Comparison of ENCODE assay signal across 9 cellular contexts in genomic region chr1:103106426-103107321, GRCh38. TPM values are rescaled to one million over a fixed set of nuclear protein-coding genes. Genes with fewer than 3 reads are reported as not detected.
DNase-seq lines count a peak whose midpoint lies in the region; ATAC-seq and TF ChIP-seq lines count a peak whose summit lies in the region.
"Had no signal": no experiment of that assay in that cellular context is flagged by ENCODE, and none has a peak within 500 bp of the region (broad histone marks: within the 10 kb centered on the region; RNA-seq: fewer than 3 reads in every experiment).

No MANE protein-coding gene starts in this region.

- TF ChIP-seq CTCF in IMR-90 (conservative IDR thresholded peaks at IDR 0.05; ENCODE audit: low read depth, low read length) = peak; percentile 54

- no peaks in the 10 kb centered on the region for H3K36me3 ChIP-seq in IMR-90 (ENCODE audit: control insufficient read depth, insufficient read depth, low read length)

- H4K91ac ChIP-seq in IMR-90 (ENCODE audit: insufficient read depth, low read depth, low read length) = no peak overlapping the region

- H2AK9ac ChIP-seq in IMR-90 (replicated peaks; ENCODE audit: low read depth, low read length, poor library complexity) = peak overlapping the region; percentile 17

- dilution Hi-C loops in IMR-90 (cut with HindIII; ENCODE audit: low sequenced_read_pairs, unreplicated experiment) = no loop called here

- no peaks in the 10 kb centered on the region for H3K9me1 ChIP-seq in IMR-90 (ENCODE audit: insufficient read depth, low read length)

- no peak overlapping the region for H3K56ac ChIP-seq in IMR-90 (ENCODE audit: extremely low read depth, insufficient read depth, low read length)

- H2BK5ac ChIP-seq in IMR-90 (ENCODE audit: low read depth, low read length, poor library complexity, severe bottlenecking) = peak overlapping the region; percentile 5

- no peak overlapping the region for H3K14ac ChIP-seq in IMR-90 (replicated peaks; ENCODE audit: low read depth, low read length)

- 0% methylated on average over 6 of the region's 22 CpGs; no CpG with 5 or more reads in 1 of the 2 experiments for WGBS in IMR-90 (ENCODE audit: extremely low coverage in 2 of 2, insufficient read length in 1 of 2), 2 experiments

- H3K9ac ChIP-seq in IMR-90 (ENCODE audit: low read depth, low read length) = no peak overlapping the region

- BruUV-seq in IMR-90 (replicated peaks; lab: Mats Ljungman, UMichigan) = no TSS peak

- ATAC-seq in GM21737 (IDR thresholded peaks at IDR 0.05; ENCODE audit: unreplicated experiment) (peak; percentile 70), IMR-90 (ENCODE audit: low read depth) (peak; percentile 72), SK-N-SH treated with all-trans-retinoic acid at 6 μM for 48 hours (peak; percentile 89)

- peak overlapping the region; percentile 86 for H2AFZ ChIP-seq in IMR-90 (replicated peaks; ENCODE audit: low read length, poor library complexity)

- H2AK5ac ChIP-seq in IMR-90 (ENCODE audit: low read depth, low read length) = no peak overlapping the region

- no peaks in the 10 kb centered on the region; a peak in 1 of 4 replicates for H3K79me1 ChIP-seq in IMR-90 (ENCODE audit: low read depth in 1 of 2, low read length in 2 of 2)

- H3K23ac ChIP-seq in IMR-90 (ENCODE audit: low read depth, low read length) = 0 out of 2 replicates have a peak overlapping the region, but pooled peaks have one; percentile 25

- intact Hi-C loops in IMR-90 (cut with micrococcal nuclease) = loop anchor here (1.0 kb wide), 3 partner anchors 148 to 409 kb away; no protein-coding TSS in a partner anchor

- H4K20me1 ChIP-seq in IMR-90 (ENCODE audit: insufficient read depth, low read length) = no peaks in the 10 kb centered on the region

- H4K8ac ChIP-seq in IMR-90 (ENCODE audit: low read depth in 2 of 2, low read length in 2 of 2) = peak overlapping the region in 1 of 2 experiments; percentile 27; a peak in 1 of 4 replicates

- H4K5ac ChIP-seq in IMR-90 (ENCODE audit: low read depth, low read length) = no peak overlapping the region

- no peak overlapping the region for H3K27ac ChIP-seq in IMR-90 (ENCODE audit: insufficient read depth, low read length)

- H2BK20ac ChIP-seq in IMR-90 (ENCODE audit: low read depth, low read length) = no peak overlapping the region

- H3K18ac ChIP-seq in IMR-90 (ENCODE audit: low read depth, low read length) = no peak overlapping the region

- peak; percentile 33 for DNase-seq in NOMO-1 treated with DMSO at 0.1 percent for 48 hours (lab: John Stamatoyannopoulos, UW; ENCODE audit: unreplicated experiment)
- DNase-seq in NOMO-1 treated with dmso at 0.1 percent for 144 hours (lab: John Stamatoyannopoulos, UW; ENCODE audit: unreplicated experiment) = no peak
- peak; percentile 30 for DNase-seq in IMR-90
- peak; percentile 6 for DNase-seq in germinal center (ENCODE audit: low spot score)
- peak; percentile 5 for DNase-seq in occipital lobe (lab: John Stamatoyannopoulos, UW)
- DNase-seq in NCI-H187 treated with DMSO at 0.1 percent for 48 hours (lab: John Stamatoyannopoulos, UW) = no peak

- CTCF ChIA-PET in IMR-90 (lab: Yijun Ruan, JAX) = interaction anchor here (1.0 to 1.7 kb wide), 6 partner anchors 8 to 408 kb away, joined by 3 to 15 read pairs (median 4); no protein-coding TSS in a partner anchor

- peak overlapping the region; percentile 91 for H3K4me2 ChIP-seq in IMR-90 (ENCODE audit: low read depth, low read length)

- H3K27me3 ChIP-seq in IMR-90 (ENCODE audit: control insufficient read depth, insufficient read depth, low read length) = peaks cover 2% of the 10 kb centered on the region

- TF ChIP-seq POLR2A in IMR-90 (IDR thresholded peaks at IDR 0.05; ENCODE audit: low read depth, low read length) = no peak

- H3K4me1 ChIP-seq in IMR-90 (ENCODE audit: control insufficient read depth, insufficient read depth, low read length) = no peaks in the 10 kb centered on the region

- peak overlapping the region; percentile 55 for H3K4me3 ChIP-seq in IMR-90 (ENCODE audit: insufficient read depth, low read depth, low read length)

- in situ Hi-C loops in IMR-90 (cut with MboI; ENCODE audit: low sequenced_read_pairs) = no loop called here

- no peak overlapping the region for H2BK120ac ChIP-seq in IMR-90 (ENCODE audit: low read depth, low read length)

- no peak overlapping the region for H3K4ac ChIP-seq in IMR-90 (ENCODE audit: low read depth, low read length)

- POLR2A ChIA-PET in IMR-90 (lab: Charles Lee; ENCODE audit: unreplicated experiment) = no interaction called here

- no peak overlapping the region for H2BK15ac ChIP-seq in IMR-90 (ENCODE audit: low read depth, low read length)

- TF ChIP-seq RAD21 in IMR-90 (IDR thresholded peaks at IDR 0.05; ENCODE audit: low read length) = peak; percentile 53

- no peaks in the 10 kb centered on the region for H3K9me3 ChIP-seq in IMR-90 (ENCODE audit: control insufficient read depth, insufficient read depth, low read length)

TF ChIP-seq in IMR-90, 13 proteins besides CTCF, POLR2A, EP300 and RAD21:
- TF ChIP-seq NFE2L2 (IDR thresholded peaks at IDR 0.05; ENCODE audit: low read depth, low read length) (no peak), SMC3 (IDR thresholded peaks at IDR 0.05; ENCODE audit: low read depth, low read length) (peak; percentile 54), FOS (IDR thresholded peaks at IDR 0.05; ENCODE audit: low read depth, low read length) (no peak), ELK1 (IDR thresholded peaks at IDR 0.05; ENCODE audit: borderline replicate concordance, low read depth, low read length) (no peak), MAFK (IDR thresholded peaks at IDR 0.05; ENCODE audit: low read depth, low read length) (no peak), CHD1 (IDR thresholded peaks at IDR 0.05; ENCODE audit: low read depth, low read length) (no peak), MAZ (IDR thresholded peaks at IDR 0.05; ENCODE audit: borderline replicate concordance, low read depth, low read length) (peak; percentile 69; the same call in 1 of the 2 replicates), USF2 (IDR thresholded peaks at IDR 0.05; ENCODE audit: low read depth, low read length) (no peak), CEBPB (IDR thresholded peaks at IDR 0.05; ENCODE audit: low read depth, low read length) (0 out of 2 replicates have a peak, but pooled peaks have one; percentile 7), MXI1 (IDR thresholded peaks at IDR 0.05; ENCODE audit: borderline replicate concordance, low read depth, low read length) (no peak)

TF ChIP-seq in SK-N-SH treated with all-trans-retinoic acid at 6 μM for 48 hours, 23 proteins besides CTCF, POLR2A, EP300 and RAD21 (continues in another document):
- no peak for TF ChIP-seq TSHZ2 (CRISPR knock-in tag; IDR thresholded peaks at IDR 0.05)
- TF ChIP-seq ISL1 (CRISPR knock-in tag; IDR thresholded peaks at IDR 0.05) = no peak
- no peak for TF ChIP-seq ZNF8 (CRISPR knock-in tag; IDR thresholded peaks at IDR 0.05)
- TF ChIP-seq ZNF565 (CRISPR knock-in tag; conservative IDR thresholded peaks at IDR 0.05; ENCODE audit: low read depth) = no peak
- TF ChIP-seq GLIS3 (CRISPR knock-in tag; IDR thresholded peaks at IDR 0.05) = no peak
- no peak for TF ChIP-seq PPARA (CRISPR knock-in tag; IDR thresholded peaks at IDR 0.05; ENCODE audit: borderline replicate concordance)
- no peak for TF ChIP-seq CREB5 (CRISPR knock-in tag; IDR thresholded peaks at IDR 0.05; ENCODE audit: low read depth)
- TF ChIP-seq ARNTL (CRISPR knock-in tag; IDR thresholded peaks at IDR 0.05; ENCODE audit: borderline replicate concordance, low read depth) = no peak
- no peak for TF ChIP-seq BACH2 (CRISPR knock-in tag; IDR thresholded peaks at IDR 0.05; ENCODE audit: borderline replicate concordance)
- TF ChIP-seq OSR1 (CRISPR knock-in tag; IDR thresholded peaks at IDR 0.05) = no peak
- TF ChIP-seq CSDC2 (CRISPR knock-in tag; IDR thresholded peaks at IDR 0.05) = no peak
- TF ChIP-seq SNAI2 (CRISPR knock-in tag; IDR thresholded peaks at IDR 0.05) = no peak
- TF ChIP-seq RARB (CRISPR knock-in tag; IDR thresholded peaks at IDR 0.05) = no peak

RNA-seq across cellular contexts. Expression of gene COL11A1, which starts 1.6 kb away (rescaled TPM):
- total RNA-seq in IMR-90 (2012; rRNA removed) = 5.2 and 10.0 TPM in 2 replicates
- 3.5 and 4.6 TPM in 2 replicates for polyA plus RNA-seq in IMR-90 (2012; rRNA removed)
- polyA plus RNA-seq in IMR-90 (2012; cell fraction: cytosol; rRNA removed) = 1.5 TPM in 2 replicates
- 1.6 and 12.9 TPM in 2 replicates for polyA plus RNA-seq in IMR-90 (2012; cell fraction: nucleus; rRNA removed; ENCODE audit: low replicate concordance)
- total RNA-seq in occipital lobe = 45.9 TPM
- total RNA-seq: Daoy had no signal

Comparison
In these comparisons a context has a peak if more than half of its experiments do, and no peak if none do; other contexts are left out.
1. DNase-seq: peak in NOMO-1 treated with DMSO at 0.1 percent for 48 hours (single experiment), IMR-90 (single experiment), germinal center (single experiment) and occipital lobe (single experiment); none in NOMO-1 treated with dmso at 0.1 percent for 144 hours (single experiment) and NCI-H187 treated with DMSO at 0.1 percent for 48 hours (single experiment).
2. Peak in every context shown above with its lines, with median percentiles within 50 percentile points of each other: ATAC-seq.